ENCODE assay signal across 9 cellular contexts in the genomic region with DNA sequence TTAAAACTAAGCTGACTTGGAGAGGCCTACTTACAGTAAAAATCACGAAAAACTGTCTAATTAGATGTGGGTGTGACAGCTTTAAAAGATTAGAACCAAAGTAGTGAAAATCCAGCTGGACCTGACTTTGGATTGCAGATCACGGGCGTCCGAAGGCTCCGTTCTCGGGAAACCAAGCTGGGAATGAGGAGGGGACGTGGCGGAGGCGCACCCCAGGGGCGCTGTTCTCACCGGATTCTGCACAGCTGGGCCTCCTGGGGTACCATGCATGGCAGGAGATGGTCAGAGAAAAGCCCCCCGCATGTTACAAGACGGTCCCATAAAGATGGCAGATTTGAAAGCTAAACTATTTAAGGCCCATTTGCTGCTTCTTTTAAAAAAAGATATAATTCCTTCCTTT. TPM values are rescaled to one million over a fixed set of nuclear protein-coding genes. Genes with fewer than 3 reads are reported as not detected.
"Had no signal": no experiment of that assay in that cellular context is flagged by ENCODE, and none has a peak within 500 bp of the region (broad histone marks: within the 10 kb centered on the region; RNA-seq: fewer than 3 reads in every experiment).

No MANE protein-coding gene starts in this region.

- DNase-seq: GDM1, GF-D8 had no signal

- H3K4me3 ChIP-seq: GM12878 had no signal

- ATAC-seq: GM12878 had no signal

- FAIRE-seq: G401.6, GM12878, GM12891, GM12892, GM18507, GM19239 had no signal

RNA-seq across cellular contexts. Expression of gene OTOS, which starts 5.0 kb away (rescaled TPM):
- total RNA-seq: G401, GM12878 had no signal
- polyA plus RNA-seq: GM12878 had no signal
